In genomic region chr16:67482260-67482924, GRCh38 we compare ENCODE assay signal across 9 cellular contexts. TPM values are rescaled to one million over a fixed set of nuclear protein-coding genes. Genes with fewer than 3 reads are reported as not detected.
A peak's percentile ranks its signal among the peaks of the same experiment; 100 is the strongest.
DNase-seq lines count a peak whose midpoint lies in the region; ATAC-seq and TF ChIP-seq lines count a peak whose summit lies in the region.
"Had no signal": no experiment of that assay in that cellular context is flagged by ENCODE, and none has a peak within 500 bp of the region (broad histone marks: within the 10 kb centered on the region; RNA-seq: fewer than 3 reads in every experiment).

No MANE protein-coding gene starts in this region.

- DNase-seq in activated CD4-positive, alpha-beta T cell treated with anti-CD3 and anti-CD28 coated beads, Interleukin-2, amount 50 U/mL, for 48 hours, result peak; percentile 9 to 13
- DNase-seq in foreskin melanocyte (peak; percentile 11), mesenteric fat pad (ENCODE audit: low spot score) (no peak)

- H3K4me1 ChIP-seq in skeletal muscle tissue (ENCODE audit: control insufficient read depth in 3 of 3, insufficient read depth in 3 of 3, low read length in 3 of 3), result peaks cover 27 to 39% (median 28%) of the 10 kb centered on the region in 3 donors

- peaks cover 0 to 13% (median 4%) of the 10 kb centered on the region in 3 donors for H3K36me3 ChIP-seq in skeletal muscle tissue (ENCODE audit: control insufficient read depth in 3 of 3, insufficient read depth in 3 of 3, low read length in 3 of 3)

- H3K27ac ChIP-seq in skeletal muscle tissue (ENCODE audit: low read depth, low read length), result no peak overlapping the region

- TF ChIP-seq CTCF in GM12875 (IDR thresholded peaks at IDR 0.05; ENCODE audit: borderline replicate concordance, insufficient read depth, low read depth, low read length), result no peak

- peak overlapping the region; percentile 72 to 96 (median 90) for H3K9ac ChIP-seq in skeletal muscle tissue (ENCODE audit: low read depth in 1 of 3, low read length in 3 of 3)

- H3K9me3 ChIP-seq in skeletal muscle tissue (ENCODE audit: control insufficient read depth in 3 of 3, low read length in 3 of 3), result no peaks in the 10 kb centered on the region

- ATAC-seq in GM21576 (IDR thresholded peaks at IDR 0.05; ENCODE audit: unreplicated experiment) (no peak), GM18858 (IDR thresholded peaks at IDR 0.05; ENCODE audit: unreplicated experiment) (no peak), GM21360 (IDR thresholded peaks at IDR 0.05; ENCODE audit: unreplicated experiment) (no peak)

- H3K27me3 ChIP-seq in skeletal muscle tissue (ENCODE audit: control insufficient read depth in 3 of 3, insufficient read depth in 3 of 3, low read length in 3 of 3), result no peaks in the 10 kb centered on the region

- peak overlapping the region; percentile 67 for H3K4me3 ChIP-seq in GM12875 (ENCODE audit: low read depth, low read length)
- peak overlapping the region; percentile 81 to 86 (median 83) for H3K4me3 ChIP-seq in skeletal muscle tissue (ENCODE audit: low read length in 3 of 3)

RNA-seq across cellular contexts. Expression of gene AGRP, which starts 1.0 kb away (rescaled TPM):
- total RNA-seq in skeletal muscle tissue (not detected), mesenteric fat pad (not detected)
- total RNA-seq: lung microvascular endothelial cell had no signal

RNA-seq across cellular contexts. Expression of gene ATP6V0D1, which starts 1.4 kb away (rescaled TPM):
- total RNA-seq in skeletal muscle tissue (46.4 TPM), mesenteric fat pad (89.5 TPM)

RNA-seq across cellular contexts. Expression of gene RIPOR1, which starts 46.2 kb away (rescaled TPM):
- 30.8 TPM for total RNA-seq in skeletal muscle tissue
- 107 TPM for total RNA-seq in mesenteric fat pad

RNA-seq across cellular contexts. Expression of gene HSD11B2, which starts 51.5 kb away (rescaled TPM):
- 2.6 TPM for total RNA-seq in skeletal muscle tissue
- 0.71 TPM for total RNA-seq in mesenteric fat pad
- total RNA-seq: lung microvascular endothelial cell had no signal
